Comparison of ENCODE assay signal across 9 cellular contexts in genomic region chr10:31034041-31034918, GRCh38. TPM values are rescaled to one million over a fixed set of nuclear protein-coding genes. Genes with fewer than 3 reads are reported as not detected.
A peak's percentile ranks its signal among the peaks of the same experiment; 100 is the strongest.
DNase-seq lines count a peak whose midpoint lies in the region; ATAC-seq and TF ChIP-seq lines count a peak whose summit lies in the region.
"Had no signal": no experiment of that assay in that cellular context is flagged by ENCODE, and none has a peak within 500 bp of the region (broad histone marks: within the 10 kb centered on the region; RNA-seq: fewer than 3 reads in every experiment).

No MANE protein-coding gene starts in this region.

- H3K27me3 ChIP-seq in foreskin keratinocyte (no peaks in the 10 kb centered on the region), tibial nerve (no peaks in the 10 kb centered on the region), prostate gland (replicated peaks; ENCODE audit: insufficient read depth) (no peaks in the 10 kb centered on the region)
- H3K27me3 ChIP-seq: BE2C had no signal

- peak; percentile 16 for DNase-seq in SKM-1 treated with dmso at 0.1 percent for 144 hours (lab: John Stamatoyannopoulos, UW; ENCODE audit: unreplicated experiment)
- no peak for DNase-seq in SKM-1 (lab: John Stamatoyannopoulos, UW; ENCODE audit: unreplicated experiment)
- peak; percentile 94 for DNase-seq in RPMI7951 (ENCODE audit: low read depth)
- peak; percentile 55 to 74 for DNase-seq in foreskin keratinocyte
- no peak for DNase-seq in tibial nerve (ENCODE audit: low spot score in 2 of 2)
- no peak for DNase-seq in prostate gland (ENCODE audit: low spot score)
- no peak for DNase-seq in activated naive CD4-positive, alpha-beta T cell (lab: John Stamatoyannopoulos, UW)
- DNase-seq: BE2C had no signal

- TF ChIP-seq POLR2A in tibial nerve (IDR thresholded peaks at IDR 0.05) (no peak), prostate gland (IDR thresholded peaks at IDR 0.05) (no peak)

- H3K36me3 ChIP-seq in tibial nerve (no peaks in the 10 kb centered on the region), prostate gland (no peaks in the 10 kb centered on the region)
- H3K36me3 ChIP-seq: BE2C had no signal

- peak in 1 of 2 donors; percentile 69 for TF ChIP-seq EP300 in tibial nerve (IDR thresholded peaks at IDR 0.05)

- intact Hi-C loops in prostate gland (cut with DNase I) = loop anchor here (5.0 kb wide), 1 partner anchor 568 kb away; no protein-coding TSS in a partner anchor

- no peak for ATAC-seq in foreskin keratinocyte
- no peak for ATAC-seq in GM18519 (IDR thresholded peaks at IDR 0.05; ENCODE audit: low FRiP score, unreplicated experiment)

- H3K4me3 ChIP-seq in tibial nerve (no peak overlapping the region), prostate gland (no peak overlapping the region)

- peaks cover 15% of the 10 kb centered on the region for H3K4me1 ChIP-seq in foreskin keratinocyte
- peaks cover 0 to 37% (median 11%) of the 10 kb centered on the region in 4 donors for H3K4me1 ChIP-seq in tibial nerve
- no peaks in the 10 kb centered on the region for H3K4me1 ChIP-seq in prostate gland (replicated peaks)
- H3K4me1 ChIP-seq: BE2C had no signal

- H3K9me3 ChIP-seq in tibial nerve (no peaks in the 10 kb centered on the region), prostate gland (no peaks in the 10 kb centered on the region)
- H3K9me3 ChIP-seq: BE2C had no signal

- H3K27ac ChIP-seq in foreskin keratinocyte (no peak overlapping the region), tibial nerve (peak overlapping the region in 3 of 4 donors; percentile 25 to 98 (median 63)), prostate gland (no peak overlapping the region)

- 53 to 79% methylated on average over 3 of the region's 3 CpGs for WGBS in tibial nerve, 2 donors
- 70% methylated on average over 3 of the region's 3 CpGs for WGBS in prostate gland

- TF ChIP-seq CTCF in foreskin keratinocyte (conservative IDR thresholded peaks at IDR 0.05) (no peak), tibial nerve (IDR thresholded peaks at IDR 0.05) (no peak), prostate gland (IDR thresholded peaks at IDR 0.05) (no peak)

RNA-seq across cellular contexts. Expression of gene ZNF438, which starts 2.6 kb away (rescaled TPM):
- 5.2 and 7.6 TPM in 2 replicates for total RNA-seq in RPMI7951 (2014; rRNA removed; shearing (Covaris generic))
- total RNA-seq in foreskin keratinocyte (2.7 and 2.8 TPM in 2 replicates), tibial nerve (10 to 100 TPM; 10.8 to 26.5 (median 19.7) TPM), prostate gland (10 to 100 TPM in 1 of 2 donors, 1 to 10 TPM in 1; 1.5 to 10.1 TPM)
- 2.0 TPM in 2 replicates for polyA plus RNA-seq in foreskin keratinocyte

Comparison
In these comparisons a context has a peak if more than half of its experiments do, and no peak if none do; other contexts are left out.
1. DNase-seq: peak in SKM-1 treated with dmso at 0.1 percent for 144 hours (single experiment), RPMI7951 (single experiment) and foreskin keratinocyte (2 of 2); none in SKM-1 (single experiment), tibial nerve (0 of 2), prostate gland (single experiment) and activated naive CD4-positive, alpha-beta T cell (0 of 4).
2. H3K27ac ChIP-seq: peak in tibial nerve (3 of 4); none in foreskin keratinocyte (single experiment) and prostate gland (0 of 2).